ENCODE assay signal across 29 cellular contexts in the genomic region with DNA sequence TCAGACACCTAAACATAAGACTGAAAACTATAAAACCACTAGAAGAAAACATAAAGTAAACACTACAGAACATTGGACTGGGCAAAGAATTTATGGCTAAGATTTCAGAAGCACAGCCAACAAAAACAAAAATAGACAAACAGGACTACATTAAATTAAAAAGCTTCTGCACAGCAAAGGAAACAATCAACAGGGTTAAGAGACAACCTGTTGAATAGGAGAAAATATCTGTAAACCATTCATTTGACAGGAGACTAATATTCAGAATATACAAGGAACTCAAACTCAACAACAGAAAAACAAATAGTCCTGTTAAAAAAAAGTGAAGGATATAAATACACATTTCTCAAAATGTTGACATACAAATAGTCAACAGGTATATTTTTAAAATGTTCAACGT.
DNase-seq lines count a peak whose midpoint lies in the region; ATAC-seq and TF ChIP-seq lines count a peak whose summit lies in the region.
"Had no signal": no experiment of that assay in that cellular context is flagged by ENCODE, and none has a peak within 500 bp of the region (broad histone marks: within the 10 kb centered on the region; RNA-seq: fewer than 3 reads in every experiment).

No MANE protein-coding gene starts in this region.

- peak; percentile 63 for DNase-seq in LNCaP clone FGC (ENCODE audit: low read depth)
- DNase-seq in stimulated activated CD4-positive, alpha-beta T cell treated with anti-CD3 and anti-CD28 coated beads, Interleukin-4, amount 100 ng/mL, for 24 hours: no peak
- DNase-seq: 8988T; ACHN; AML-193; BE2C; C1 segment of cervical spinal cord; Caco-2; Calu3; CD4-positive, alpha-beta memory T cell; CD4-positive, alpha-beta T cell; CD4-positive, CD25-positive, alpha-beta regulatory T cell; CD8-positive, alpha-beta memory T cell; CD8-positive, alpha-beta T cell; COR-L47; DMS 273 treated with DMSO at 0.1 percent for 48 hours; DMS153; DMS53; DMS79; DMS79 treated with DMSO at 0.1 percent for 48 hours; DND-41; EL had no signal

- no peak for TF ChIP-seq CTCF in HEK293 (tag by site-specific recombination; IDR thresholded peaks at IDR 0.05)
- no peak for TF ChIP-seq CTCF in LNCaP clone FGC (IDR thresholded peaks at IDR 0.05; ENCODE audit: control insufficient read depth, extremely low read depth, insufficient read depth)

- H3K4me1 ChIP-seq in HEK293 (ENCODE audit: control insufficient read depth, insufficient read depth, low read length): no peaks in the 10 kb centered on the region
- H3K4me1 ChIP-seq: A549, BE2C, Caco-2 had no signal

- no peak for ATAC-seq in HG03521 (IDR thresholded peaks at IDR 0.05; ENCODE audit: unreplicated experiment)
- ATAC-seq: A549; CD8-positive, alpha-beta T cell had no signal

- POLR2A ChIA-PET in HEK293 (lab: Yijun Ruan, JAX): no interaction called here

- CTCF ChIA-PET in HEK293 (lab: Yijun Ruan, JAX): no interaction called here

- H3K27ac ChIP-seq in HEK293 (ENCODE audit: extremely low read depth, low read depth, low read length): no peak overlapping the region
- H3K27ac ChIP-seq: 22Rv1; A549; BLaER1; BLaER1 treated with 17β-estradiol and CSF1 and Interleukin-3, amounts not matched to agents 10 nM and 100 nM; C4-2B had no signal

- no peaks in the 10 kb centered on the region; the same call in 1 of the 2 replicates for H3K9me3 ChIP-seq in HEK293 (ENCODE audit: control insufficient read depth, insufficient read depth, low read depth, low read length)
- H3K9me3 ChIP-seq: A549; BE2C; BLaER1; BLaER1 treated with 17β-estradiol and CSF1 and Interleukin-3, amounts not matched to agents 10 nM and 100 nM; Caco-2 had no signal

- H3K36me3 ChIP-seq in HEK293 (ENCODE audit: control insufficient read depth in 2 of 2, insufficient read depth in 1 of 2, low read length in 2 of 2): no peaks in the 10 kb centered on the region
- H3K36me3 ChIP-seq: BE2C; BLaER1; BLaER1 treated with 17β-estradiol and CSF1 and Interleukin-3, amounts not matched to agents 10 nM and 100 nM had no signal

- H3K4me3 ChIP-seq in HEK293 (ENCODE audit: low read depth, low read length) (no peak overlapping the region), LNCaP clone FGC (ENCODE audit: low read depth, low read length) (no peak overlapping the region)
- H3K4me3 ChIP-seq: A549; BLaER1; BLaER1 treated with 17β-estradiol and CSF1 and Interleukin-3, amounts not matched to agents 10 nM and 100 nM had no signal

TF ChIP-seq in HEK293, 187 proteins besides CTCF, POLR2A, EP300 and RAD21:
- TF ChIP-seq KLF7 (tag by site-specific recombination; IDR thresholded peaks at IDR 0.05; ENCODE audit: borderline replicate concordance) (no peak), SCRT1 (tag by site-specific recombination; IDR thresholded peaks at IDR 0.05; ENCODE audit: borderline replicate concordance) (peak; percentile 72; the same call in 1 of the 2 replicates), MEIS1 (CRISPR knock-in tag; IDR thresholded peaks at IDR 0.05; ENCODE audit: borderline replicate concordance) (no peak), SCRT2 (tag by site-specific recombination; IDR thresholded peaks at IDR 0.05) (peak; percentile 90), ZNF133 (tag by site-specific recombination; IDR thresholded peaks at IDR 0.05) (no peak)
TF ChIP-seq in HEK293: peak in this region for 2.
